Comparison of ENCODE assay signal across 36 cellular contexts in genomic region chr17:32159586-32160438, GRCh38. TPM values are rescaled to one million over a fixed set of nuclear protein-coding genes. Genes with fewer than 3 reads are reported as not detected.
DNase-seq lines count a peak whose midpoint lies in the region; ATAC-seq and TF ChIP-seq lines count a peak whose summit lies in the region.
"Had no signal": no experiment of that assay in that cellular context is flagged by ENCODE, and none has a peak within 500 bp of the region (broad histone marks: within the 10 kb centered on the region; RNA-seq: fewer than 3 reads in every experiment).

No MANE protein-coding gene starts in this region.

- no peak for TF ChIP-seq POLR2A in gastrocnemius medialis (IDR thresholded peaks at IDR 0.05)

- H3K79me2 ChIP-seq in GM23338 (replicated peaks; ENCODE audit: insufficient read depth), result peaks cover 15% of the 10 kb centered on the region; the same call in 1 of the 2 replicates

- H3K27ac Mint-ChIP-seq in GM23338, result no peak overlapping the region; the same call in 1 of the 2 replicates
- H3K27ac Mint-ChIP-seq in WTC11, result peak overlapping the region; percentile 27; the same call in 1 of the 2 replicates
- H3K27ac Mint-ChIP-seq: activated B cell treated with CpG ODN at 0.5 μM for 24 hours; activated CD4-positive, alpha-beta T cell treated with anti-CD3 and anti-CD28 coated beads, Interleukin-2, amount 10 ng/mL, durations not matched to agents 7 days and 5 days; activated naive CD8-positive, alpha-beta T cell treated with anti-CD3 and anti-CD28 coated beads for 36 hours; memory B cell; nephron progenitor cell; T-cell had no signal

- no peaks in the 10 kb centered on the region for H3K4me1 ChIP-seq in GM23338 (ENCODE audit: insufficient read depth)
- peaks cover 0 to 29% (median 14%) of the 10 kb centered on the region in 9 donors for H3K4me1 ChIP-seq in heart right ventricle
- peaks cover 30 to 31% of the 10 kb centered on the region in 2 donors for H3K4me1 ChIP-seq in gastrocnemius medialis
- H3K4me1 ChIP-seq: pancreas, spleen had no signal

- no peak for DNase-seq in GM23338 (ENCODE audit: low spot score)
- DNase-seq in WTC11 (ENCODE audit: low spot score), result no peak
- no peak for DNase-seq in heart right ventricle
- no peak for DNase-seq in gastrocnemius medialis
- DNase-seq in left colon, result no peak
- no peak for DNase-seq in NCI-H1694 (lab: John Stamatoyannopoulos, UW)
- DNase-seq: activated B cell treated with CpG ODN at 0.5 μM for 24 hours; activated CD4-positive, alpha-beta T cell treated with anti-CD3 and anti-CD28 coated beads, Interleukin-2, amount 10 ng/mL, durations not matched to agents 7 days and 5 days; activated gamma-delta T cell; activated naive CD8-positive, alpha-beta T cell treated with anti-CD3 and anti-CD28 coated beads for 36 hours; activated T-cell treated with anti-CD3 and anti-CD28 coated beads, Interleukin-2, amount 50 U/mL, for 1 hour; Calu3; dermis blood vessel endothelial cell; DMS79; esophagus squamous epithelium; foreskin keratinocyte; GDM1; HFFc6; KG1; NCI-H1105 treated with DMSO at 0.1 percent for 48 hours; NCI-H1930; NCI-H2171 treated with DMSO at 0.1 percent for 48 hours; NCI-H510A treated with DMSO at 0.1 percent for 48 hours; nephron progenitor cell; retina; spleen; stimulated activated CD4-positive, alpha-beta T cell treated with anti-CD3 and anti-CD28 coated beads, Interleukin-2, amount 100 ng/mL, for 24 hours; stimulated activated naive CD8-positive, alpha-beta T cell treated with anti-CD3 and anti-CD28 coated beads, Interleukin-15, amount 100 ng/mL, for 72 hours; T-cell had no signal

- no peaks in the 10 kb centered on the region for H3K9me2 ChIP-seq in GM23338 (ENCODE audit: insufficient read depth)

- POLR2A ChIA-PET in WTC11 (lab: Charles Lee), result no interaction called here

- no peak overlapping the region for H3K4me3 ChIP-seq in GM23338
- no peak overlapping the region for H3K4me3 ChIP-seq in heart right ventricle
- H3K4me3 ChIP-seq in gastrocnemius medialis, result no peak overlapping the region
- H3K4me3 ChIP-seq: ascending aorta, esophagus squamous epithelium, pancreas, spleen had no signal

- H3K4me3 Mint-ChIP-seq in GM23338 (no peak overlapping the region), WTC11 (no peak overlapping the region)
- H3K4me3 Mint-ChIP-seq: activated B cell treated with CpG ODN at 0.5 μM for 24 hours; activated CD4-positive, alpha-beta T cell treated with anti-CD3 and anti-CD28 coated beads, Interleukin-2, amount 10 ng/mL, durations not matched to agents 7 days and 5 days; activated naive CD8-positive, alpha-beta T cell treated with anti-CD3 and anti-CD28 coated beads for 36 hours; central memory CD8-positive, alpha-beta T cell; HFFc6; memory B cell; nephron progenitor cell; stimulated activated naive CD8-positive, alpha-beta T cell treated with anti-CD3 and anti-CD28 coated beads, Interleukin-15, amount 100 ng/mL, for 72 hours; T-cell had no signal

- H3K9me3 ChIP-seq in heart right ventricle (no peaks in the 10 kb centered on the region), gastrocnemius medialis (no peaks in the 10 kb centered on the region)
- H3K9me3 ChIP-seq: ascending aorta, esophagus squamous epithelium, pancreas, spleen had no signal

- in situ Hi-C loops in gastrocnemius medialis (cut with MboI; ENCODE audit: low sequenced_read_pairs in 4 of 4), result no loop called here

- peaks cover 2% of the 10 kb centered on the region for H3K27me3 Mint-ChIP-seq in GM23338 (ENCODE audit: insufficient read depth, low read depth, poor library complexity)
- H3K27me3 Mint-ChIP-seq in WTC11 (ENCODE audit: low read depth), result no peaks in the 10 kb centered on the region
- H3K27me3 Mint-ChIP-seq: activated B cell treated with CpG ODN at 0.5 μM for 24 hours; activated CD4-positive, alpha-beta T cell treated with anti-CD3 and anti-CD28 coated beads, Interleukin-2, amount 10 ng/mL, durations not matched to agents 7 days and 5 days; activated naive CD8-positive, alpha-beta T cell treated with anti-CD3 and anti-CD28 coated beads for 36 hours; central memory CD8-positive, alpha-beta T cell; memory B cell; stimulated activated naive CD8-positive, alpha-beta T cell treated with anti-CD3 and anti-CD28 coated beads, Interleukin-15, amount 100 ng/mL, for 72 hours; T-cell had no signal

- CTCF ChIA-PET in WTC11 (lab: Charles Lee), result interaction anchor here (1.0 to 1.3 kb wide), 2 partner anchors 17 to 153 kb away, joined by 3 to 4 read pairs; partner anchors contain the start of genes LRRC37B and RHOT1

- peaks cover 7% of the 10 kb centered on the region for H4K20me1 ChIP-seq in GM23338 (replicated peaks; ENCODE audit: insufficient read depth)

- H3K36me3 Mint-ChIP-seq in GM23338 (ENCODE audit: low read depth) (peaks cover 42% of the 10 kb centered on the region), WTC11 (peaks cover 34% of the 10 kb centered on the region)

- intact Hi-C loops in heart right ventricle (cut with DNase I), result no loop called here
- intact Hi-C loops in gastrocnemius medialis (cut with DNase I; ENCODE audit: low total_unique reads), result no loop called here
- intact Hi-C loops in left colon (cut with DNase I, micrococcal nuclease), result no loop called here

- H3K27ac ChIP-seq in GM23338 (ENCODE audit: low read depth), result no peak overlapping the region
- no peak overlapping the region for H3K27ac ChIP-seq in heart right ventricle
- H3K27ac ChIP-seq in gastrocnemius medialis, result peak overlapping the region; percentile 0 to 30 (median 20)
- H3K27ac ChIP-seq: ascending aorta, C4-2B, esophagus squamous epithelium, foreskin keratinocyte, pancreas, RWPE1, spleen had no signal

- H3K27me3 ChIP-seq in GM23338 (ENCODE audit: insufficient read depth) (no peaks in the 10 kb centered on the region), heart right ventricle (no peaks in the 10 kb centered on the region), gastrocnemius medialis (no peaks in the 10 kb centered on the region)
- H3K27me3 ChIP-seq: ascending aorta, esophagus squamous epithelium, foreskin keratinocyte, pancreas, spleen had no signal

- peak; percentile 29 for ATAC-seq in GM23338
- no peak for ATAC-seq in WTC11
- ATAC-seq in heart right ventricle, result peak in 7 of 8 donors; percentile 29 to 78 (median 56)
- ATAC-seq in gastrocnemius medialis, result no peak
- no peak for ATAC-seq in left colon
- ATAC-seq in HG03442 (IDR thresholded peaks at IDR 0.05; ENCODE audit: unreplicated experiment), result no peak
- ATAC-seq: foreskin keratinocyte, pancreas, T-cell had no signal

- H3K4me2 ChIP-seq in GM23338, result no peak overlapping the region

- H3F3A ChIP-seq in GM23338 (replicated peaks; ENCODE audit: low read depth), result no peaks in the 10 kb centered on the region

- 84 to 90% methylated on average over 18 of the region's 18 CpGs for WGBS in heart right ventricle, 2 donors

- H3K9me3 Mint-ChIP-seq in GM23338 (peaks cover 9% of the 10 kb centered on the region), WTC11 (peaks cover 16% of the 10 kb centered on the region)
- H3K9me3 Mint-ChIP-seq: activated B cell treated with CpG ODN at 0.5 μM for 24 hours; activated CD4-positive, alpha-beta T cell treated with anti-CD3 and anti-CD28 coated beads, Interleukin-2, amount 10 ng/mL, durations not matched to agents 7 days and 5 days; central memory CD8-positive, alpha-beta T cell; HFFc6; memory B cell; T-cell had no signal

- H2AFZ ChIP-seq in GM23338, result no peak overlapping the region

- no peak for TF ChIP-seq CTCF in GM23338 (conservative IDR thresholded peaks at IDR 0.05; ENCODE audit: low read depth in 2 of 2)
- no peak for TF ChIP-seq CTCF in WTC11 (IDR thresholded peaks at IDR 0.05)
- no peak for TF ChIP-seq CTCF in heart right ventricle (IDR thresholded peaks at IDR 0.05)
- no peak for TF ChIP-seq CTCF in gastrocnemius medialis (IDR thresholded peaks at IDR 0.05 in 4 of 5, conservative IDR thresholded peaks at IDR 0.05 in 1 of 5)

- H3K36me3 ChIP-seq in GM23338 (ENCODE audit: insufficient read depth) (no peaks in the 10 kb centered on the region), heart right ventricle (peaks cover 0 to 67% (median 8%) of the 10 kb centered on the region in 9 donors), gastrocnemius medialis (peaks cover 0 to 8% of the 10 kb centered on the region in 2 donors)

- H3K4me1 Mint-ChIP-seq in GM23338, result no peaks in the 10 kb centered on the region
- no peaks in the 10 kb centered on the region for H3K4me1 Mint-ChIP-seq in WTC11
- H3K4me1 Mint-ChIP-seq: activated B cell treated with CpG ODN at 0.5 μM for 24 hours, memory B cell, nephron progenitor cell had no signal

TF ChIP-seq in WTC11, 78 proteins besides CTCF, POLR2A, EP300 and RAD21 (continues in another document):
- TF ChIP-seq ZNF423 (CRISPR knock-in tag; IDR thresholded peaks at IDR 0.05), result no peak
- TF ChIP-seq TCF7 (CRISPR knock-in tag; IDR thresholded peaks at IDR 0.05; ENCODE audit: low read depth), result no peak
- TF ChIP-seq NFE2L1 (CRISPR knock-in tag; IDR thresholded peaks at IDR 0.05), result no peak
- TF ChIP-seq ZNF263 (CRISPR knock-in tag; IDR thresholded peaks at IDR 0.05; ENCODE audit: low read depth), result no peak
- TF ChIP-seq CREM (CRISPR knock-in tag; IDR thresholded peaks at IDR 0.05), result no peak
- no peak for TF ChIP-seq PREB (CRISPR knock-in tag; IDR thresholded peaks at IDR 0.05; ENCODE audit: borderline replicate concordance)
- TF ChIP-seq CREB1 (CRISPR knock-in tag; IDR thresholded peaks at IDR 0.05), result no peak
- TF ChIP-seq MXD4 (CRISPR knock-in tag; IDR thresholded peaks at IDR 0.05; ENCODE audit: borderline replicate concordance), result no peak
- TF ChIP-seq FOXP1 (CRISPR knock-in tag; IDR thresholded peaks at IDR 0.05; ENCODE audit: borderline replicate concordance), result no peak

RNA-seq across cellular contexts. Expression of gene RHOT1, which starts 17.5 kb away (rescaled TPM):
- total RNA-seq in GM23338 (2014; rRNA removed; shearing (Covaris generic)), result 51.4 and 53.5 TPM in 2 replicates
- polyA plus RNA-seq in GM23338 (2016; fragmentation: Nextera tagmentation; extraction: Ambion mirVana) (38.8 and 40.8 TPM in 2 replicates), heart right ventricle (10 to 100 TPM; 32.5 to 76.6 TPM)
- total RNA-seq in WTC11 (2021) (28.9 to 32.8 TPM (median 32.4 TPM) in 3 replicates), heart right ventricle (10 to 100 TPM; 45.2 to 72.2 (median 48.5) TPM), gastrocnemius medialis (10 to 100 TPM; 30.8 to 67.5 (median 36.2) TPM), left colon (10 to 100 TPM; 23.0 to 23.1 TPM)

Comparison
In these comparisons a context has a peak if more than half of its experiments do, and no peak if none do; other contexts are left out.
1. ATAC-seq: peak in GM23338 (single experiment) and heart right ventricle (7 of 8); none in WTC11 (single experiment), gastrocnemius medialis (0 of 2), left colon (single experiment) and HG03442 (single experiment).
2. H3K27ac ChIP-seq: peak in gastrocnemius medialis (4 of 4); none in GM23338 (single experiment) and heart right ventricle (0 of 10).